In the genomic region with DNA sequence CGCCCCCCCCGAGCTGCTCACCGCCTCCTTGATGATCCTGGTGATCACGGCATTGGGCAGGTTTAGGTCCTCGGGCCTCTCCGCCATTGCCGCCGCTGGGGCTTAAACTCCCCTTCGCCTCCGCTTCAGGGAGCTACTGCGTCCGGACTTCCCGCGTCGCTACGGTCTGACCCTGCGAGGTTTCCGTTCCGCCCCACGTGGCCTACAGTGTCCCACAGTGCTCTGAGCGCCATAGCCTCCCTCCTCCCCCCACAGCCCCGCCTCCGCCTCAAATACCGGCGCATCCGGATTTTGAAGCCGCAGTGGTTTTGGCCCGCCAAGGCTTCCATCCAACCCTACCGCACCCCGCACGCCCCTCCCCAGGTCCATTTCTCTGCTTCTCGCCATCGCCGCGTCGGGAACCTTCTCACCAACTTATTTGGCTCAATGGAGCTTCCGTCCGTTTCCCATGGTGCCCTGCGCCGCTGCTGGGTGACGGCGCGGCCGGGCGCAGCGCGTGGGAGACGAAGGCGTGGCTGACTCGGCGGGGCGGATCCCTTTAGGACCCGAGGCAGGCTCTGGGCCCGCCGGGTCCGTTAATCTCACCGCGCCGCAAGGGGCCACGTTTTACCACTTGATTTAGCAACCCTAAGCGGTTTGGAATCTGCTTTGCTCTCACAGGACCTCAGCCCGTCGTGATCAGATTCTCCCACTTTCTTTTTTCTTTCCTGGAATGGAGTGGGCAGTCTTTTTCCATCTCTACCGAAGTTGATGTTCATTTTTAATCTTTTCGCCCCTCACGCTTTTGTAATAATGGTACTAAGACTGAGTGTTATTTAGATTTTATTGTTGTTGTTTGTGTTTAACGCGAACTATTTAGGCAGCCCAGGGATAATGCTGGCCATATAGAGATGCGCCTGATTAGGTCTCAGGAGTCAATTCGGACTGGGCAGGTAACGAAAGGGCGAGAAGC, we compare ENCODE assay signal across 1 cellular context.
A peak's percentile ranks its signal among the peaks of the same experiment; 100 is the strongest.
TF ChIP-seq lines count a peak whose summit lies in the region.

A gene with protein sequence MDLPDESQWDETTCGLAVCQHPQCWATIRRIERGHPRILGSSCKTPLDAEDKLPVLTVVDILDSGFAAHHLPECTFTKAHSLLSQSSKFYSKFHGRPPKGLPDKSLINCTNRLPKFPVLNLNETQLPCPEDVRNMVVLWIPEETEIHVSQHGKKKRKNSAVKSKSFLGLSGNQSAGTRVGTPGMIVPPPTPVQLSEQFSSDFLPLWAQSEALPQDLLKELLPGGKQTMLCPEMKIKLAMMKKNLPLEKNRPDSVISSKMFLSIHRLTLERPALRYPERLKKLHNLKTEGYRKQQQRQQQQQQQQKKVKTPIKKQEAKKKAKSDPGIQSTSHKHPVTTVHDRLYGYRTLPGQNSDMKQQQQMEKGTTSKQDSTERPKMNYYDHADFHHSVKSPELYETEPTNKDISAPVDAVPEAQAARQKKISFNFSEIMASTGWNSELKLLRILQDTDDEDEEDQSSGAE (plus strand): TSS at position 541 of the 952 bp plus-strand sequence. CDS start 2,747 bp downstream, outside the sequence.
A gene with protein sequence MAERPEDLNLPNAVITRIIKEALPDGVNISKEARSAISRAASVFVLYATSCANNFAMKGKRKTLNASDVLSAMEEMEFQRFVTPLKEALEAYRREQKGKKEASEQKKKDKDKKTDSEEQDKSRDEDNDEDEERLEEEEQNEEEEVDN (minus strand): TSS at position 469 of the 952 bp plus-strand sequence. CDS start 382 bp downstream, at position 87.

TF ChIP-seq in HEK293, 187 proteins besides CTCF, POLR2A, EP300 and RAD21 (continued from another document and continues in another):
- TF ChIP-seq, protein P1, sequence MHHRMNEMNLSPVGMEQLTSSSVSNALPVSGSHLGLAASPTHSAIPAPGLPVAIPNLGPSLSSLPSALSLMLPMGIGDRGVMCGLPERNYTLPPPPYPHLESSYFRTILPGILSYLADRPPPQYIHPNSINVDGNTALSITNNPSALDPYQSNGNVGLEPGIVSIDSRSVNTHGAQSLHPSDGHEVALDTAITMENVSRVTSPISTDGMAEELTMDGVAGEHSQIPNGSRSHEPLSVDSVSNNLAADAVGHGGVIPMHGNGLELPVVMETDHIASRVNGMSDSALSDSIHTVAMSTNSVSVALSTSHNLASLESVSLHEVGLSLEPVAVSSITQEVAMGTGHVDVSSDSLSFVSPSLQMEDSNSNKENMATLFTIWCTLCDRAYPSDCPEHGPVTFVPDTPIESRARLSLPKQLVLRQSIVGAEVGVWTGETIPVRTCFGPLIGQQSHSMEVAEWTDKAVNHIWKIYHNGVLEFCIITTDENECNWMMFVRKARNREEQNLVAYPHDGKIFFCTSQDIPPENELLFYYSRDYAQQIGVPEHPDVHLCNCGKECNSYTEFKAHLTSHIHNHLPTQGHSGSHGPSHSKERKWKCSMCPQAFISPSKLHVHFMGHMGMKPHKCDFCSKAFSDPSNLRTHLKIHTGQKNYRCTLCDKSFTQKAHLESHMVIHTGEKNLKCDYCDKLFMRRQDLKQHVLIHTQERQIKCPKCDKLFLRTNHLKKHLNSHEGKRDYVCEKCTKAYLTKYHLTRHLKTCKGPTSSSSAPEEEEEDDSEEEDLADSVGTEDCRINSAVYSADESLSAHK (tag by site-specific recombination; IDR thresholded peaks at IDR 0.05) = 0 out of 2 replicates have a peak, but pooled peaks have one; percentile 12
- TF ChIP-seq, protein P2, sequence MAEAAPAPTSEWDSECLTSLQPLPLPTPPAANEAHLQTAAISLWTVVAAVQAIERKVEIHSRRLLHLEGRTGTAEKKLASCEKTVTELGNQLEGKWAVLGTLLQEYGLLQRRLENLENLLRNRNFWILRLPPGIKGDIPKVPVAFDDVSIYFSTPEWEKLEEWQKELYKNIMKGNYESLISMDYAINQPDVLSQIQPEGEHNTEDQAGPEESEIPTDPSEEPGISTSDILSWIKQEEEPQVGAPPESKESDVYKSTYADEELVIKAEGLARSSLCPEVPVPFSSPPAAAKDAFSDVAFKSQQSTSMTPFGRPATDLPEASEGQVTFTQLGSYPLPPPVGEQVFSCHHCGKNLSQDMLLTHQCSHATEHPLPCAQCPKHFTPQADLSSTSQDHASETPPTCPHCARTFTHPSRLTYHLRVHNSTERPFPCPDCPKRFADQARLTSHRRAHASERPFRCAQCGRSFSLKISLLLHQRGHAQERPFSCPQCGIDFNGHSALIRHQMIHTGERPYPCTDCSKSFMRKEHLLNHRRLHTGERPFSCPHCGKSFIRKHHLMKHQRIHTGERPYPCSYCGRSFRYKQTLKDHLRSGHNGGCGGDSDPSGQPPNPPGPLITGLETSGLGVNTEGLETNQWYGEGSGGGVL (tag by site-specific recombination; IDR thresholded peaks at IDR 0.05) = peak; percentile 66
- TF ChIP-seq ZNF335 (tag by site-specific recombination; conservative IDR thresholded peaks at IDR 0.05) = peak; percentile 93
- TF ChIP-seq, protein P3, sequence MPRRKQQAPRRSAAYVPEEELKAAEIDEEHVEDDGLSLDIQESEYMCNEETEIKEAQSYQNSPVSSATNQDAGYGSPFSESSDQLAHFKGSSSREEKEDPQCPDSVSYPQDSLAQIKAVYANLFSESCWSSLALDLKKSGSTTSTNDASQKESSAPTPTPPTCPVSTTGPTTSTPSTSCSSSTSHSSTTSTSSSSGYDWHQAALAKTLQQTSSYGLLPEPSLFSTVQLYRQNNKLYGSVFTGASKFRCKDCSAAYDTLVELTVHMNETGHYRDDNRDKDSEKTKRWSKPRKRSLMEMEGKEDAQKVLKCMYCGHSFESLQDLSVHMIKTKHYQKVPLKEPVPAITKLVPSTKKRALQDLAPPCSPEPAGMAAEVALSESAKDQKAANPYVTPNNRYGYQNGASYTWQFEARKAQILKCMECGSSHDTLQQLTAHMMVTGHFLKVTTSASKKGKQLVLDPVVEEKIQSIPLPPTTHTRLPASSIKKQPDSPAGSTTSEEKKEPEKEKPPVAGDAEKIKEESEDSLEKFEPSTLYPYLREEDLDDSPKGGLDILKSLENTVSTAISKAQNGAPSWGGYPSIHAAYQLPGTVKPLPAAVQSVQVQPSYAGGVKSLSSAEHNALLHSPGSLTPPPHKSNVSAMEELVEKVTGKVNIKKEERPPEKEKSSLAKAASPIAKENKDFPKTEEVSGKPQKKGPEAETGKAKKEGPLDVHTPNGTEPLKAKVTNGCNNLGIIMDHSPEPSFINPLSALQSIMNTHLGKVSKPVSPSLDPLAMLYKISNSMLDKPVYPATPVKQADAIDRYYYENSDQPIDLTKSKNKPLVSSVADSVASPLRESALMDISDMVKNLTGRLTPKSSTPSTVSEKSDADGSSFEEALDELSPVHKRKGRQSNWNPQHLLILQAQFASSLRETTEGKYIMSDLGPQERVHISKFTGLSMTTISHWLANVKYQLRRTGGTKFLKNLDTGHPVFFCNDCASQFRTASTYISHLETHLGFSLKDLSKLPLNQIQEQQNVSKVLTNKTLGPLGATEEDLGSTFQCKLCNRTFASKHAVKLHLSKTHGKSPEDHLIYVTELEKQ (tag by site-specific recombination; IDR thresholded peaks at IDR 0.05; ENCODE audit: borderline replicate concordance) = no peak
- peak; percentile 94 for TF ChIP-seq ZBTB48 (tag by site-specific recombination; IDR thresholded peaks at IDR 0.05)
- TF ChIP-seq, protein P4, sequence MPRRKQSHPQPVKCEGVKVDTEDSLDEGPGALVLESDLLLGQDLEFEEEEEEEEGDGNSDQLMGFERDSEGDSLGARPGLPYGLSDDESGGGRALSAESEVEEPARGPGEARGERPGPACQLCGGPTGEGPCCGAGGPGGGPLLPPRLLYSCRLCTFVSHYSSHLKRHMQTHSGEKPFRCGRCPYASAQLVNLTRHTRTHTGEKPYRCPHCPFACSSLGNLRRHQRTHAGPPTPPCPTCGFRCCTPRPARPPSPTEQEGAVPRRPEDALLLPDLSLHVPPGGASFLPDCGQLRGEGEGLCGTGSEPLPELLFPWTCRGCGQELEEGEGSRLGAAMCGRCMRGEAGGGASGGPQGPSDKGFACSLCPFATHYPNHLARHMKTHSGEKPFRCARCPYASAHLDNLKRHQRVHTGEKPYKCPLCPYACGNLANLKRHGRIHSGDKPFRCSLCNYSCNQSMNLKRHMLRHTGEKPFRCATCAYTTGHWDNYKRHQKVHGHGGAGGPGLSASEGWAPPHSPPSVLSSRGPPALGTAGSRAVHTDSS (tag by site-specific recombination; IDR thresholded peaks at IDR 0.05) = no peak
- TF ChIP-seq, protein P5, sequence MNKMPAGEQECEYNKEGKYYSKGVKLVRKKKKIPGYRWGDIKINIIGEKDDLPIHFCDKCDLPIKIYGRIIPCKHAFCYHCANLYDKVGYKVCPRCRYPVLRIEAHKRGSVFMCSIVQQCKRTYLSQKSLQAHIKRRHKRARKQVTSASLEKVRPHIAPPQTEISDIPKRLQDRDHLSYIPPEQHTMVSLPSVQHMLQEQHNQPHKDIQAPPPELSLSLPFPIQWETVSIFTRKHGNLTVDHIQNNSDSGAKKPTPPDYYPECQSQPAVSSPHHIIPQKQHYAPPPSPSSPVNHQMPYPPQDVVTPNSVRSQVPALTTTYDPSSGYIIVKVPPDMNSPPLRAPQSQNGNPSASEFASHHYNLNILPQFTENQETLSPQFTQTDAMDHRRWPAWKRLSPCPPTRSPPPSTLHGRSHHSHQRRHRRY (tag by site-specific recombination; IDR thresholded peaks at IDR 0.05) = no peak
- 0 out of 2 replicates have a peak, but pooled peaks have one; percentile 25 for TF ChIP-seq ZSCAN30 (tag by site-specific recombination; IDR thresholded peaks at IDR 0.05)
- TF ChIP-seq OSR2 (tag by site-specific recombination; IDR thresholded peaks at IDR 0.05) = 0 out of 2 replicates have a peak, but pooled peaks have one; percentile 8
- peak; percentile 79 for TF ChIP-seq ZBTB8A (tag by site-specific recombination; IDR thresholded peaks at IDR 0.05)
- TF ChIP-seq ZNF138 (tag by site-specific recombination; IDR thresholded peaks at IDR 0.05; ENCODE audit: borderline replicate concordance) = no peak
- peak; percentile 82 for TF ChIP-seq ZFP69B (tag by site-specific recombination; IDR thresholded peaks at IDR 0.05)
- TF ChIP-seq, protein P6, sequence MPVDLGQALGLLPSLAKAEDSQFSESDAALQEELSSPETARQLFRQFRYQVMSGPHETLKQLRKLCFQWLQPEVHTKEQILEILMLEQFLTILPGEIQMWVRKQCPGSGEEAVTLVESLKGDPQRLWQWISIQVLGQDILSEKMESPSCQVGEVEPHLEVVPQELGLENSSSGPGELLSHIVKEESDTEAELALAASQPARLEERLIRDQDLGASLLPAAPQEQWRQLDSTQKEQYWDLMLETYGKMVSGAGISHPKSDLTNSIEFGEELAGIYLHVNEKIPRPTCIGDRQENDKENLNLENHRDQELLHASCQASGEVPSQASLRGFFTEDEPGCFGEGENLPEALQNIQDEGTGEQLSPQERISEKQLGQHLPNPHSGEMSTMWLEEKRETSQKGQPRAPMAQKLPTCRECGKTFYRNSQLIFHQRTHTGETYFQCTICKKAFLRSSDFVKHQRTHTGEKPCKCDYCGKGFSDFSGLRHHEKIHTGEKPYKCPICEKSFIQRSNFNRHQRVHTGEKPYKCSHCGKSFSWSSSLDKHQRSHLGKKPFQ (tag by site-specific recombination; IDR thresholded peaks at IDR 0.05) = peak; percentile 52; the same call in 1 of the 2 replicates
- TF ChIP-seq, protein P7, sequence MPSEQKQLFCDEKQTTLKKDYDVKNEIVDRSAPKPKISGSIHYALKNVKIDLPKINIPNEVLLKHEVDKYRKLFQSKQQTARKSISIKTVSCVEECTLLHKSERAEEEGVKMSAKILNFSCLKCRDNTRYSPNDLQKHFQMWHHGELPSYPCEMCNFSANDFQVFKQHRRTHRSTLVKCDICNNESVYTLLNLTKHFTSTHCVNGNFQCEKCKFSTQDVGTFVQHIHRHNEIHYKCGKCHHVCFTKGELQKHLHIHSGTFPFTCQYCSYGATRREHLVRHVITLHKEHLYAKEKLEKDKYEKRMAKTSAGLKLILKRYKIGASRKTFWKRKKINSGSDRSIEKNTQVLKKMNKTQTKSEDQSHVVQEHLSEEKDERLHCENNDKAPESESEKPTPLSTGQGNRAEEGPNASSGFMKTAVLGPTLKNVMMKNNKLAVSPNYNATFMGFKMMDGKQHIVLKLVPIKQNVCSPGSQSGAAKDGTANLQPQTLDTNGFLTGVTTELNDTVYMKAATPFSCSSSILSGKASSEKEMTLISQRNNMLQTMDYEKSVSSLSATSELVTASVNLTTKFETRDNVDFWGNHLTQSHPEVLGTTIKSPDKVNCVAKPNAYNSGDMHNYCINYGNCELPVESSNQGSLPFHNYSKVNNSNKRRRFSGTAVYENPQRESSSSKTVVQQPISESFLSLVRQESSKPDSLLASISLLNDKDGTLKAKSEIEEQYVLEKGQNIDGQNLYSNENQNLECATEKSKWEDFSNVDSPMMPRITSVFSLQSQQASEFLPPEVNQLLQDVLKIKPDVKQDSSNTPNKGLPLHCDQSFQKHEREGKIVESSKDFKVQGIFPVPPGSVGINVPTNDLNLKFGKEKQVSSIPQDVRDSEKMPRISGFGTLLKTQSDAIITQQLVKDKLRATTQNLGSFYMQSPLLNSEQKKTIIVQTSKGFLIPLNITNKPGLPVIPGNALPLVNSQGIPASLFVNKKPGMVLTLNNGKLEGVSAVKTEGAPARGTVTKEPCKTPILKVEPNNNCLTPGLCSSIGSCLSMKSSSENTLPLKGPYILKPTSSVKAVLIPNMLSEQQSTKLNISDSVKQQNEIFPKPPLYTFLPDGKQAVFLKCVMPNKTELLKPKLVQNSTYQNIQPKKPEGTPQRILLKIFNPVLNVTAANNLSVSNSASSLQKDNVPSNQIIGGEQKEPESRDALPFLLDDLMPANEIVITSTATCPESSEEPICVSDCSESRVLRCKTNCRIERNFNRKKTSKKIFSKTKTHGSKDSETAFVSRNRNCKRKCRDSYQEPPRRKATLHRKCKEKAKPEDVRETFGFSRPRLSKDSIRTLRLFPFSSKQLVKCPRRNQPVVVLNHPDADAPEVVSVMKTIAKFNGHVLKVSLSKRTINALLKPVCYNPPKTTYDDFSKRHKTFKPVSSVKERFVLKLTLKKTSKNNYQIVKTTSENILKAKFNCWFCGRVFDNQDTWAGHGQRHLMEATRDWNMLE (tag by site-specific recombination; conservative IDR thresholded peaks at IDR 0.05; ENCODE audit: low read depth) = 0 out of 2 replicates have a peak, but pooled peaks have one; percentile 28
- TF ChIP-seq, protein P8, sequence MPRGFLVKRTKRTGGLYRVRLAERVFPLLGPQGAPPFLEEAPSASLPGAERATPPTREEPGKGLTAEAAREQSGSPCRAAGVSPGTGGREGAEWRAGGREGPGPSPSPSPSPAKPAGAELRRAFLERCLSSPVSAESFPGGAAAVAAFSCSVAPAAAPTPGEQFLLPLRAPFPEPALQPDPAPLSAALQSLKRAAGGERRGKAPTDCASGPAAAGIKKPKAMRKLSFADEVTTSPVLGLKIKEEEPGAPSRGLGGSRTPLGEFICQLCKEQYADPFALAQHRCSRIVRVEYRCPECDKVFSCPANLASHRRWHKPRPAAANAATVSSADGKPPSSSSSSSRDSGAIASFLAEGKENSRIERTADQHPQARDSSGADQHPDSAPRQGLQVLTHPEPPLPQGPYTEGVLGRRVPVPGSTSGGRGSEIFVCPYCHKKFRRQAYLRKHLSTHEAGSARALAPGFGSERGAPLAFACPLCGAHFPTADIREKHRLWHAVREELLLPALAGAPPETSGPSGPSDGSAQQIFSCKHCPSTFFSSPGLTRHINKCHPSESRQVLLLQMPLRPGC (tag by site-specific recombination; IDR thresholded peaks at IDR 0.05) = peak; percentile 82
- TF ChIP-seq ZBTB20 (tag by site-specific recombination; IDR thresholded peaks at IDR 0.05) = peak; percentile 42; the same call in 1 of the 2 replicates
- TF ChIP-seq, protein P9, sequence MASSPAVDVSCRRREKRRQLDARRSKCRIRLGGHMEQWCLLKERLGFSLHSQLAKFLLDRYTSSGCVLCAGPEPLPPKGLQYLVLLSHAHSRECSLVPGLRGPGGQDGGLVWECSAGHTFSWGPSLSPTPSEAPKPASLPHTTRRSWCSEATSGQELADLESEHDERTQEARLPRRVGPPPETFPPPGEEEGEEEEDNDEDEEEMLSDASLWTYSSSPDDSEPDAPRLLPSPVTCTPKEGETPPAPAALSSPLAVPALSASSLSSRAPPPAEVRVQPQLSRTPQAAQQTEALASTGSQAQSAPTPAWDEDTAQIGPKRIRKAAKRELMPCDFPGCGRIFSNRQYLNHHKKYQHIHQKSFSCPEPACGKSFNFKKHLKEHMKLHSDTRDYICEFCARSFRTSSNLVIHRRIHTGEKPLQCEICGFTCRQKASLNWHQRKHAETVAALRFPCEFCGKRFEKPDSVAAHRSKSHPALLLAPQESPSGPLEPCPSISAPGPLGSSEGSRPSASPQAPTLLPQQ (tag by site-specific recombination; IDR thresholded peaks at IDR 0.05) = peak; percentile 91
